In genomic region chrX:125709532-125709931, GRCh38 we compare ENCODE assay signal across 37 cellular contexts.
DNase-seq lines count a peak whose midpoint lies in the region; ATAC-seq, FAIRE-seq and TF ChIP-seq lines count a peak whose summit lies in the region.
"Had no signal": no experiment of that assay in that cellular context is flagged by ENCODE, and none has a peak within 500 bp of the region (broad histone marks: within the 10 kb centered on the region; RNA-seq: fewer than 3 reads in every experiment).

No MANE protein-coding gene starts in this region.

- no peak overlapping the region for H2BK15ac ChIP-seq in neuronal stem cell (ENCODE audit: low read length)

- H2BK120ac ChIP-seq in neuronal stem cell (ENCODE audit: low read depth, low read length): no peak overlapping the region

- DNase-seq in chondrocyte (ENCODE audit: low spot score) (peak; percentile 68), neuronal stem cell (ENCODE audit: low spot score) (no peak), spleen (peak; percentile 66), upper lobe of right lung (peak; percentile 10), coronary artery (ENCODE audit: low spot score) (no peak), Kasumi-1 (lab: John Stamatoyannopoulos, UW) (no peak), cerebellar cortex (ENCODE audit: low spot score) (no peak), frontal cortex (ENCODE audit: low spot score in 2 of 2) (no peak)
- DNase-seq: 8988T; ACHN; AML-193; BE2C; C1 segment of cervical spinal cord; Caco-2; Calu3; CD4-positive, alpha-beta memory T cell; CD4-positive, alpha-beta T cell; CD4-positive, CD25-positive, alpha-beta regulatory T cell; CD8-positive, alpha-beta memory T cell; CD8-positive, alpha-beta T cell; COR-L47; DMS 273 treated with DMSO at 0.1 percent for 48 hours; DMS153; DMS53; DMS79; DMS79 treated with DMSO at 0.1 percent for 48 hours; DND-41; EL had no signal

- no peaks in the 10 kb centered on the region for H3K27me3 Mint-ChIP-seq in chondrocyte (ENCODE audit: low read depth)
- H3K27me3 Mint-ChIP-seq: B cell; CD4-positive, alpha-beta memory T cell; CD4-positive, alpha-beta T cell; CD4-positive, CD25-positive, alpha-beta regulatory T cell; CD8-positive, alpha-beta memory T cell had no signal

- no CpG with 5 or more reads among the region's 4 CpGs for WGBS in neuronal stem cell (ENCODE audit: extremely low coverage in 2 of 2, insufficient read length in 2 of 2, insufficient replicate concordance in 1 of 2), 2 donors
- 60 to 94% (median 85%) methylated on average over 4 of the region's 4 CpGs; no CpG with 5 or more reads in 1 of the 5 donors for WGBS in spleen, 5 donors

- intact Hi-C loops in spleen (cut with DNase I; ENCODE audit: low total_unique reads): no loop called here
- intact Hi-C loops in upper lobe of right lung (cut with DNase I): no loop called here

- H3K18ac ChIP-seq in neuronal stem cell (ENCODE audit: low read length): peak overlapping the region; percentile 11

- H3K9me3 Mint-ChIP-seq in chondrocyte (ENCODE audit: low read depth): peaks cover 29% of the 10 kb centered on the region
- H3K9me3 Mint-ChIP-seq: CD4-positive, alpha-beta T cell; CD8-positive, alpha-beta T cell had no signal

- H3K9me3 ChIP-seq in neuronal stem cell (replicated peaks in 1 of 2; ENCODE audit: control insufficient read depth in 2 of 2, insufficient read depth in 1 of 2, low read depth in 1 of 2, low read length in 2 of 2) (no peaks in the 10 kb centered on the region), spleen (no peaks in the 10 kb centered on the region), upper lobe of right lung (no peaks in the 10 kb centered on the region)
- H3K9me3 ChIP-seq: A549, BE2C, Caco-2 had no signal

- H3K36me3 Mint-ChIP-seq in chondrocyte (ENCODE audit: low read depth): no peaks in the 10 kb centered on the region
- H3K36me3 Mint-ChIP-seq: CD14-positive monocyte; CD4-positive, alpha-beta memory T cell; CD4-positive, CD25-positive, alpha-beta regulatory T cell; CD8-positive, alpha-beta memory T cell; CD8-positive, alpha-beta T cell had no signal

- no peak overlapping the region for H3K4ac ChIP-seq in neuronal stem cell (ENCODE audit: low read length)

- no peaks in the 10 kb centered on the region for H3K4me1 Mint-ChIP-seq in chondrocyte (ENCODE audit: low read depth)
- H3K4me1 Mint-ChIP-seq: B cell; CD14-positive monocyte; CD4-positive, CD25-positive, alpha-beta regulatory T cell; CD8-positive, alpha-beta memory T cell had no signal

- H2BK5ac ChIP-seq in neuronal stem cell (ENCODE audit: low read length): no peak overlapping the region

- no peak overlapping the region for H2AK5ac ChIP-seq in neuronal stem cell (ENCODE audit: low read depth, low read length)

- H3K4me3 ChIP-seq in neuronal stem cell (ENCODE audit: low read length in 2 of 2) (no peak overlapping the region), spleen (no peak overlapping the region), upper lobe of right lung (no peak overlapping the region), coronary artery (no peak overlapping the region)
- H3K4me3 ChIP-seq: A549; BLaER1; BLaER1 treated with 17β-estradiol and CSF1 and Interleukin-3, amounts not matched to agents 10 nM and 100 nM had no signal

- H4K8ac ChIP-seq in neuronal stem cell (ENCODE audit: low read depth, low read length): no peak overlapping the region

- H2AFZ ChIP-seq in neuronal stem cell (ENCODE audit: low read length): no peak overlapping the region

- no peak overlapping the region for H3K27ac ChIP-seq in neuronal stem cell (replicated peaks; ENCODE audit: low read length)
- H3K27ac ChIP-seq in spleen: no peak overlapping the region
- no peak overlapping the region for H3K27ac ChIP-seq in upper lobe of right lung
- no peak overlapping the region for H3K27ac ChIP-seq in coronary artery
- H3K27ac ChIP-seq: 22Rv1; A549; BLaER1; BLaER1 treated with 17β-estradiol and CSF1 and Interleukin-3, amounts not matched to agents 10 nM and 100 nM; C4-2B had no signal

- FAIRE-seq in frontal cortex (lab: Jason Lieb, UNC): no peak
- FAIRE-seq: A204.1, A549, D721Med had no signal

- H3K27me3 ChIP-seq in neuronal stem cell (ENCODE audit: control insufficient read depth in 3 of 3, insufficient read depth in 3 of 3, low read depth in 1 of 3, low read length in 3 of 3) (no peaks in the 10 kb centered on the region), spleen (replicated peaks in 1 of 7) (no peaks in the 10 kb centered on the region), upper lobe of right lung (no peaks in the 10 kb centered on the region)
- H3K27me3 ChIP-seq: BE2C had no signal

- no peaks in the 10 kb centered on the region for H3K79me1 ChIP-seq in neuronal stem cell (ENCODE audit: low read depth, low read length)

- H2BK12ac ChIP-seq in neuronal stem cell (ENCODE audit: low read length): no peak overlapping the region

- H3K36me3 ChIP-seq in neuronal stem cell (replicated peaks in 1 of 2; ENCODE audit: control insufficient read depth in 2 of 2, insufficient read depth in 2 of 2, low read length in 2 of 2) (no peaks in the 10 kb centered on the region), spleen (no peaks in the 10 kb centered on the region), upper lobe of right lung (no peaks in the 10 kb centered on the region)
- H3K36me3 ChIP-seq: BE2C; BLaER1; BLaER1 treated with 17β-estradiol and CSF1 and Interleukin-3, amounts not matched to agents 10 nM and 100 nM had no signal

- H3K27ac Mint-ChIP-seq in chondrocyte (ENCODE audit: unreplicated experiment): no peak overlapping the region
- H3K27ac Mint-ChIP-seq: B cell; CD4-positive, alpha-beta memory T cell; CD4-positive, alpha-beta T cell; CD4-positive, CD25-positive, alpha-beta regulatory T cell; CD8-positive, alpha-beta memory T cell; CD8-positive, alpha-beta T cell had no signal

- H3K4me3 Mint-ChIP-seq in chondrocyte (ENCODE audit: unreplicated experiment): no peak overlapping the region
- H3K4me3 Mint-ChIP-seq: B cell; CD14-positive monocyte; CD4-positive, alpha-beta memory T cell; CD4-positive, alpha-beta T cell; CD4-positive, CD25-positive, alpha-beta regulatory T cell; CD8-positive, alpha-beta T cell had no signal

- H3K4me1 ChIP-seq in neuronal stem cell (ENCODE audit: control insufficient read depth in 2 of 2, insufficient read depth in 1 of 2, low read depth in 1 of 2, low read length in 2 of 2) (peaks cover 0 to 3% of the 10 kb centered on the region in 2 donors), spleen (no peaks in the 10 kb centered on the region), upper lobe of right lung (no peaks in the 10 kb centered on the region)
- H3K4me1 ChIP-seq: A549; BE2C; BLaER1; BLaER1 treated with 17β-estradiol and CSF1 and Interleukin-3, amounts not matched to agents 10 nM and 100 nM; Caco-2 had no signal

- no peak overlapping the region for H3K4me2 ChIP-seq in neuronal stem cell (ENCODE audit: insufficient read depth, low read length, poor library complexity, severe bottlenecking)
- H3K4me2 ChIP-seq: A549; BLaER1; BLaER1 treated with 17β-estradiol and CSF1 and Interleukin-3, amounts not matched to agents 10 nM and 100 nM had no signal

- no peak for ATAC-seq in upper lobe of right lung
- ATAC-seq: A549; CD8-positive, alpha-beta T cell had no signal

- no peak for TF ChIP-seq CTCF in chondrocyte (IDR thresholded peaks at IDR 0.05)
- TF ChIP-seq CTCF in spleen (IDR thresholded peaks at IDR 0.05 in 8 of 11, conservative IDR thresholded peaks at IDR 0.05 in 3 of 11): no peak
- no peak for TF ChIP-seq CTCF in upper lobe of right lung (IDR thresholded peaks at IDR 0.05)
- no peak for TF ChIP-seq CTCF in coronary artery (IDR thresholded peaks at IDR 0.05)

- no peak overlapping the region for H3K9ac ChIP-seq in neuronal stem cell (ENCODE audit: low read depth, low read length, poor library complexity)
- H3K9ac ChIP-seq: BLaER1; BLaER1 treated with 17β-estradiol and CSF1 and Interleukin-3, amounts not matched to agents 10 nM and 100 nM had no signal

- H3K23ac ChIP-seq in neuronal stem cell (ENCODE audit: low read depth, low read length, poor library complexity): no peak overlapping the region

- no peak for TF ChIP-seq POLR2A in spleen (IDR thresholded peaks at IDR 0.05)

- H4K91ac ChIP-seq in neuronal stem cell (ENCODE audit: low read depth, low read length, poor library complexity): no peak overlapping the region

- H3K14ac ChIP-seq in neuronal stem cell (ENCODE audit: low read length): no peak overlapping the region

Comparison
In these comparisons a context has a peak if more than half of its experiments do, and no peak if none do; other contexts are left out.
1. DNase-seq: peak in chondrocyte (single experiment), spleen (single experiment) and upper lobe of right lung (single experiment); none in neuronal stem cell (single experiment), coronary artery (single experiment), Kasumi-1 (0 of 2), cerebellar cortex (single experiment) and frontal cortex (0 of 2).